ENCODE assay signal across 10 cellular contexts in genomic region chr7:155787171-155787851, GRCh38. TPM values are rescaled to one million over a fixed set of nuclear protein-coding genes. Genes with fewer than 3 reads are reported as not detected.
A peak's percentile ranks its signal among the peaks of the same experiment; 100 is the strongest.
DNase-seq lines count a peak whose midpoint lies in the region; ATAC-seq and TF ChIP-seq lines count a peak whose summit lies in the region.
"Had no signal": no experiment of that assay in that cellular context is flagged by ENCODE, and none has a peak within 500 bp of the region (broad histone marks: within the 10 kb centered on the region; RNA-seq: fewer than 3 reads in every experiment).

No MANE protein-coding gene starts in this region.

- H3K4me1 ChIP-seq in hepatocyte (ENCODE audit: insufficient read depth) (no peaks in the 10 kb centered on the region), sigmoid colon (peaks cover 0 to 13% (median 12%) of the 10 kb centered on the region in 4 donors), MM.1S (ENCODE audit: low read length) (no peaks in the 10 kb centered on the region)

- intact Hi-C loops in sigmoid colon (cut with DNase I), result no loop called here

- H3K27ac ChIP-seq in hepatocyte (no peak overlapping the region), sigmoid colon (peak overlapping the region in 1 of 4 donors; percentile 3), MM.1S (ENCODE audit: low read length) (no peak overlapping the region)
- H3K27ac ChIP-seq: KMS-11 had no signal

- TF ChIP-seq CTCF in hepatocyte (IDR thresholded peaks at IDR 0.05; ENCODE audit: poor library complexity) (no peak), sigmoid colon (IDR thresholded peaks at IDR 0.05) (no peak), MM.1S (IDR thresholded peaks at IDR 0.05; ENCODE audit: low read length) (no peak)

- no peak overlapping the region for H3K9ac ChIP-seq in MM.1S (ENCODE audit: low read length)
- H3K9ac ChIP-seq: KMS-11 had no signal

- H4K20me1 ChIP-seq in hepatocyte (ENCODE audit: insufficient read depth, poor library complexity, severe bottlenecking), result no peaks in the 10 kb centered on the region
- H4K20me1 ChIP-seq in MM.1S (ENCODE audit: insufficient read depth, low read length), result no peaks in the 10 kb centered on the region

- H3K79me2 ChIP-seq in hepatocyte (no peaks in the 10 kb centered on the region), MM.1S (ENCODE audit: low read length) (no peaks in the 10 kb centered on the region)

- H2AFZ ChIP-seq in hepatocyte (peak overlapping the region; percentile 71), MM.1S (ENCODE audit: low read length) (no peak overlapping the region)

- ATAC-seq in GM19468 (IDR thresholded peaks at IDR 0.05; ENCODE audit: extremely low read depth, unreplicated experiment), result peak; percentile 28
- ATAC-seq in GM18520 (IDR thresholded peaks at IDR 0.05; ENCODE audit: unreplicated experiment), result no peak

- H3K9me2 ChIP-seq in hepatocyte (replicated peaks; ENCODE audit: insufficient read depth) (no peaks in the 10 kb centered on the region), MM.1S (replicated peaks; ENCODE audit: insufficient read depth, low read length) (no peaks in the 10 kb centered on the region)

- no peaks in the 10 kb centered on the region for H3K36me3 ChIP-seq in hepatocyte (replicated peaks; ENCODE audit: insufficient read depth, low read depth)
- peaks cover 0 to 17% (median 0%) of the 10 kb centered on the region in 4 donors for H3K36me3 ChIP-seq in sigmoid colon
- H3K36me3 ChIP-seq in MM.1S (replicated peaks; ENCODE audit: insufficient read depth, low read length), result no peaks in the 10 kb centered on the region

- no peaks in the 10 kb centered on the region; the same call in 1 of the 2 replicates for H3F3A ChIP-seq in MM.1S (ENCODE audit: insufficient read depth, low read length)

- TF ChIP-seq POLR2A in sigmoid colon (IDR thresholded peaks at IDR 0.05), result no peak

- H3K4me3 ChIP-seq in hepatocyte (peak overlapping the region; percentile 54), sigmoid colon (peak overlapping the region in 3 of 4 donors; percentile 28 to 45 (median 39)), MM.1S (ENCODE audit: low read length) (no peak overlapping the region)

- WGBS in hepatocyte (ENCODE audit: low lambda C conversion rate, missing lambda C conversion rate), result 4% methylated on average over 30 of the region's 68 CpGs
- WGBS in sigmoid colon, 2 donors, result 3% methylated on average over 68 of the region's 68 CpGs

- no peaks in the 10 kb centered on the region for H3K27me3 ChIP-seq in hepatocyte
- H3K27me3 ChIP-seq in sigmoid colon, result peaks cover 9 to 19% (median 16%) of the 10 kb centered on the region in 3 donors
- no peaks in the 10 kb centered on the region for H3K27me3 ChIP-seq in MM.1S (replicated peaks; ENCODE audit: insufficient read depth, low read length)

- H3K4me2 ChIP-seq in hepatocyte (peak overlapping the region; percentile 93), MM.1S (ENCODE audit: low read depth, low read length) (no peak overlapping the region)
- H3K4me2 ChIP-seq: KMS-11 had no signal

- no peaks in the 10 kb centered on the region for H3K9me3 ChIP-seq in hepatocyte (ENCODE audit: low read depth)
- no peaks in the 10 kb centered on the region for H3K9me3 ChIP-seq in sigmoid colon
- H3K9me3 ChIP-seq in MM.1S (replicated peaks; ENCODE audit: insufficient read depth, low read length), result no peaks in the 10 kb centered on the region

- peak; percentile 51 for DNase-seq in amniotic epithelial cell (ENCODE audit: low read depth)
- DNase-seq in hepatocyte (ENCODE audit: low spot score), result no peak
- DNase-seq in sigmoid colon, result peak; percentile 52
- no peak for DNase-seq in stimulated activated CD4-positive, alpha-beta T cell treated with anti-CD3 and anti-CD28 coated beads, Interleukin-2, amount 100 ng/mL, for 24 hours
- no peak for DNase-seq in NCI-H2107 treated with DMSO at 0.1 percent for 48 hours (lab: John Stamatoyannopoulos, UW; ENCODE audit: unreplicated experiment)
- DNase-seq in MM.1S, result no peak

- no peak for TF ChIP-seq EP300 in sigmoid colon (IDR thresholded peaks at IDR 0.05)

RNA-seq across cellular contexts. Expression of gene SHH, which starts 25.0 kb away (rescaled TPM):
- total RNA-seq in hepatocyte, result 20.4 and 21.2 TPM in 2 replicates
- polyA plus RNA-seq in hepatocyte, result 8.0 and 12.1 TPM in 2 replicates
- total RNA-seq in sigmoid colon, result not detected
- 1 to 10 TPM in 1 of 3 donors, under 1 TPM in 2; 0.46 to 1.8 (median 0.60) TPM for polyA plus RNA-seq in sigmoid colon
- total RNA-seq: T-helper 1 cell treated with Interleukin-12 subunit alpha and Interleukin-12 subunit beta and Interleukin-4 antibody, amounts not matched to agents 30 ng/mL and 1 ng/mL, for 36 hours had no signal

Comparison
In these comparisons a context has a peak if more than half of its experiments do, and no peak if none do; other contexts are left out.
1. DNase-seq: peak in amniotic epithelial cell (single experiment) and sigmoid colon (single experiment); none in hepatocyte (single experiment), stimulated activated CD4-positive, alpha-beta T cell treated with anti-CD3 and anti-CD28 coated beads, Interleukin-2, amount 100 ng/mL, for 24 hours (0 of 2), NCI-H2107 treated with DMSO at 0.1 percent for 48 hours (single experiment) and MM.1S (single experiment).
2. RNA of gene SHH, which starts 25.0 kb away (total RNA-seq): 20.4 to 21.2 TPM in hepatocyte; not detected in sigmoid colon; every median in the first group is over 10 times any median in the second.